21 cellular contexts compared by ENCODE assay signal in the genomic region with DNA sequence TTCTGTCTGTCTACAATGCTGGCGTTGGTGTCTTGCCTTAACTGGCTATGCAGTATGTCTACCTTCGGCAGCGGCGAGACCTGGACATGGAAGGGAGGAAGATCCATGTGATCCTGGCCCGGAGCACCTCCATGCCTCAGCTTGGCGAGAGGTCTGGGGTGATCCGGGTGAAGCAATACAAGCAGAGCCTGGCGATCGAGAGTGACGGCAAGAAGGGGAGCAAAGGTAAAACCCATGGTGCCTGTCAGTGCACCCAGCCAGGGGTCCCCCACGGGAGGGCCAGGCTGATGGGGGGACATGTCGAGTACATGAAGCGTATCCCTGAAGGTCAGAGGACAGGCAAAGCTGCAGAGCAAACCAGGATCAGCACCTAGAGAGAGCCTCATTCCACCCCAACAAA. TPM values are rescaled to one million over a fixed set of nuclear protein-coding genes. Genes with fewer than 3 reads are reported as not detected.
"Had no signal": no experiment of that assay in that cellular context is flagged by ENCODE, and none has a peak within 500 bp of the region (broad histone marks: within the 10 kb centered on the region; RNA-seq: fewer than 3 reads in every experiment).

No MANE protein-coding gene starts in this region.

- H3K27me3 Mint-ChIP-seq: IgD-negative memory B cell had no signal

- DNase-seq: MV-4-11, NCI-H1048, NCI-H1105, NCI-H1417, NCI-H1436 treated with DMSO at 0.1 percent for 48 hours, NCI-H1694, NCI-H187 treated with DMSO at 0.1 percent for 48 hours, NCI-H2029 treated with DMSO at 0.1 percent for 48 hours, NCI-H2171, NCI-H226, NCI-H446, NCI-H510A, NCI-H524 treated with DMSO at 0.1 percent for 48 hours, NCI-H774, SHP77, SK-N-SH, SW 1271 had no signal

- H3K4me1 Mint-ChIP-seq: IgD-negative memory B cell had no signal

- H3K9ac ChIP-seq: KMS-11, SK-N-SH had no signal

- H3K9me3 ChIP-seq: SK-N-SH had no signal

- H3K4me2 ChIP-seq: KMS-11, SK-N-SH had no signal

- H3K27ac ChIP-seq: KMS-11, RWPE1 had no signal

- ATAC-seq: K562 had no signal

- H3K4me3 ChIP-seq: K562 had no signal

- H3K27ac Mint-ChIP-seq: IgD-negative memory B cell had no signal

- H3K4me3 Mint-ChIP-seq: IgD-negative memory B cell had no signal

- H3K9me3 Mint-ChIP-seq: IgD-negative memory B cell had no signal

RNA-seq across cellular contexts. Expression of gene TMEM100, which starts 51.0 kb away (rescaled TPM):
- polyA plus RNA-seq: IgD-negative memory B cell had no signal
